ENCODE assay signal across 17 cellular contexts in genomic region chr2:8984855-8985254, GRCh38. TPM values are rescaled to one million over a fixed set of nuclear protein-coding genes. Genes with fewer than 3 reads are reported as not detected.
DNase-seq lines count a peak whose midpoint lies in the region; ATAC-seq and TF ChIP-seq lines count a peak whose summit lies in the region.
"Had no signal": no experiment of that assay in that cellular context is flagged by ENCODE, and none has a peak within 500 bp of the region (broad histone marks: within the 10 kb centered on the region; RNA-seq: fewer than 3 reads in every experiment).

No MANE protein-coding gene starts in this region.

- H3K36me3 ChIP-seq in DOHH2 (ENCODE audit: control insufficient read depth, low read length) (no peaks in the 10 kb centered on the region), adipocyte (ENCODE audit: control insufficient read depth, insufficient read depth, low read length, severe bottlenecking) (no peaks in the 10 kb centered on the region), colonic mucosa (no peaks in the 10 kb centered on the region)
- H3K36me3 ChIP-seq: breast epithelium, prostate gland had no signal

- H3K9ac ChIP-seq in adipocyte (ENCODE audit: low read length), result no peak overlapping the region
- no peak overlapping the region for H3K9ac ChIP-seq in colonic mucosa (ENCODE audit: low read depth in 2 of 2, low read length in 2 of 2)

- H3K4me3 Mint-ChIP-seq in nephron, result peak overlapping the region; percentile 8 to 24 (median 15)
- H3K4me3 Mint-ChIP-seq: activated CD8-positive, alpha-beta memory T cell treated with anti-CD3 and anti-CD28 coated beads, Interleukin-2, amount 10 ng/mL, durations not matched to agents 7 days and 5 days; effector memory CD8-positive, alpha-beta T cell had no signal

- ATAC-seq in HG02759 (IDR thresholded peaks at IDR 0.05; ENCODE audit: unreplicated experiment) (peak; percentile 41), GM18861 (IDR thresholded peaks at IDR 0.05; ENCODE audit: unreplicated experiment) (no peak), HG03439 (IDR thresholded peaks at IDR 0.05; ENCODE audit: unreplicated experiment) (no peak), HG03108 (IDR thresholded peaks at IDR 0.05; ENCODE audit: unreplicated experiment) (no peak)
- ATAC-seq: activated CD8-positive, alpha-beta memory T cell treated with anti-CD3 and anti-CD28 coated beads, Interleukin-2, amount 10 ng/mL, durations not matched to agents 7 days and 5 days; effector memory CD8-positive, alpha-beta T cell had no signal

- peak overlapping the region; percentile 95 for H3K4me2 ChIP-seq in DOHH2 (ENCODE audit: low read length)

- no peaks in the 10 kb centered on the region for H3K27me3 Mint-ChIP-seq in nephron (ENCODE audit: low read depth)

- H3K36me3 Mint-ChIP-seq in nephron (ENCODE audit: low read depth), result no peaks in the 10 kb centered on the region
- H3K36me3 Mint-ChIP-seq: activated CD8-positive, alpha-beta memory T cell treated with anti-CD3 and anti-CD28 coated beads, Interleukin-2, amount 10 ng/mL, durations not matched to agents 7 days and 5 days had no signal

- H3K9me3 Mint-ChIP-seq in nephron, result no peaks in the 10 kb centered on the region
- H3K9me3 Mint-ChIP-seq: effector memory CD8-positive, alpha-beta T cell had no signal

- peak overlapping the region; percentile 92 for H3K27ac ChIP-seq in DOHH2 (ENCODE audit: low read depth, low read length)
- H3K27ac ChIP-seq in colonic mucosa, result no peak overlapping the region
- H3K27ac ChIP-seq: breast epithelium, prostate gland had no signal

- peaks cover 75% of the 10 kb centered on the region for H3K79me2 ChIP-seq in DOHH2 (ENCODE audit: control insufficient read depth, low read length)

- peaks cover 32% of the 10 kb centered on the region for H3F3A ChIP-seq in DOHH2 (ENCODE audit: control insufficient read depth, insufficient read depth)

- H3K4me1 ChIP-seq in DOHH2 (ENCODE audit: control insufficient read depth, low read length) (peaks cover 80% of the 10 kb centered on the region), adipocyte (ENCODE audit: control insufficient read depth, insufficient read depth, low read length) (peaks cover 49% of the 10 kb centered on the region), colonic mucosa (no peaks in the 10 kb centered on the region)
- H3K4me1 ChIP-seq: breast epithelium, prostate gland had no signal

- H3K9me3 ChIP-seq in DOHH2 (ENCODE audit: control insufficient read depth, insufficient read depth, low read length), result no peaks in the 10 kb centered on the region
- no peaks in the 10 kb centered on the region for H3K9me3 ChIP-seq in adipocyte (ENCODE audit: control insufficient read depth, low read length)
- no peaks in the 10 kb centered on the region for H3K9me3 ChIP-seq in colonic mucosa
- H3K9me3 ChIP-seq: breast epithelium, prostate gland had no signal

- peak overlapping the region; percentile 78 for H3K4me3 ChIP-seq in DOHH2 (ENCODE audit: low read length)
- no peak overlapping the region for H3K4me3 ChIP-seq in adipocyte (ENCODE audit: low read length)
- H3K4me3 ChIP-seq in colonic mucosa, result no peak overlapping the region
- H3K4me3 ChIP-seq: breast epithelium, prostate gland had no signal

- TF ChIP-seq CTCF in DOHH2 (IDR thresholded peaks at IDR 0.05; ENCODE audit: low read depth, low read length, poor library complexity, severe bottlenecking) (no peak), nephron (IDR thresholded peaks at IDR 0.05; ENCODE audit: unreplicated experiment in 3 of 3) (no peak), colonic mucosa (IDR thresholded peaks at IDR 0.05) (no peak)

- H3K4me1 Mint-ChIP-seq in nephron, result peaks cover 28% of the 10 kb centered on the region

- no peaks in the 10 kb centered on the region; the same call in 1 of the 2 replicates for H4K20me1 ChIP-seq in DOHH2 (ENCODE audit: control insufficient read depth, insufficient read depth, low read depth, low read length)

- intact Hi-C loops in colonic mucosa (cut with DNase I), result no loop called here

- H3K27me3 ChIP-seq in DOHH2 (ENCODE audit: control insufficient read depth, low read length) (no peaks in the 10 kb centered on the region), adipocyte (replicated peaks; ENCODE audit: control insufficient read depth, insufficient read depth, low read length) (no peaks in the 10 kb centered on the region), colonic mucosa (no peaks in the 10 kb centered on the region)
- H3K27me3 ChIP-seq: breast epithelium had no signal

- no peaks in the 10 kb centered on the region for H3K9me2 ChIP-seq in DOHH2 (replicated peaks; ENCODE audit: control insufficient read depth, low read length)

- peak overlapping the region; percentile 89 to 99 (median 96) for H3K27ac Mint-ChIP-seq in nephron
- H3K27ac Mint-ChIP-seq: activated CD8-positive, alpha-beta memory T cell treated with anti-CD3 and anti-CD28 coated beads, Interleukin-2, amount 10 ng/mL, durations not matched to agents 7 days and 5 days; effector memory CD8-positive, alpha-beta T cell had no signal

- DNase-seq in adipocyte (ENCODE audit: low read depth) (peak; percentile 26), colonic mucosa (no peak)
- DNase-seq: activated CD8-positive, alpha-beta memory T cell treated with anti-CD3 and anti-CD28 coated beads, Interleukin-2, amount 10 ng/mL, durations not matched to agents 7 days and 5 days; activated naive CD4-positive, alpha-beta T cell; DMS153; effector memory CD8-positive, alpha-beta T cell; islet precursor cell; NCI-H2171 treated with DMSO at 0.1 percent for 48 hours; stimulated activated CD4-positive, alpha-beta T cell treated with anti-CD3 and anti-CD28 coated beads, Interleukin-12 subunit alpha, Interleukin-12 subunit beta, amount 100 ng/mL, for 4 hours had no signal

RNA-seq across cellular contexts. Expression of gene MBOAT2, which starts 18.6 kb away (rescaled TPM):
- 10 to 100 TPM; 34.3 to 51.1 TPM for total RNA-seq in colonic mucosa
